Comparison of ENCODE assay signal across 17 cellular contexts in the genomic region with DNA sequence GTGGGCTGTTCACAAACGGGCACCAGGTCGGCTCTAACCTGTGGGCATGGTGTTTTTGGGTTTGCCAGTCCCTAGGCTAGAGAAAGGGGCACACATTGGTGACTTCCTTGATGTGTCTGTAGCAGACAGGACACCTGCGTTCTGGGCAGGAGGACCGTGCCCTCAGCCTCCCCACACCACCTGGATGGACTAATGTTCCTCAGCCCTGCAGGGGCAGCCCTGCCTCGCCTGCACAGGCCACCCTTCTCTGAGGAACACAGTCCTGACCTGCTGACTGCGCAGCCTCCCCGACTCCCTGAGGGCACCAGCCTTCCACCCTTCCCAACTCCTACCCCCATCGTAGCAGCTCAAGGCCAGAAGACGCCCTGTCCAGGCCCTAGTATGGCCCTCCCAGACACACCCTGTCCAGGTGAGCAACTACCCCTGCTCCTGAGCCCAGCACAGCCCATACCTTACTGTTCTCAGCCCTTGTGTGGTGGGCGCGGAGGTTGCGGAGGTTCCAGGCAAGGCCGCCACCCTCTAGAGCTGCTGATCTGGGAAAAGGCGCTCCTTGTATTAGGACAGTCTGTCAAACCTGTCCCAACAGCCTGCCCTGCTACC.
"Had no signal": no experiment of that assay in that cellular context is flagged by ENCODE, and none has a peak within 500 bp of the region (broad histone marks: within the 10 kb centered on the region; RNA-seq: fewer than 3 reads in every experiment).

No MANE protein-coding gene starts in this region.

- H3K27ac ChIP-seq: tibial nerve, WERI-Rb-1 had no signal

- H3K27me3 Mint-ChIP-seq: activated naive CD4-positive, alpha-beta T cell treated with anti-CD3 and anti-CD28 coated beads, Interleukin-2, amount 50 U/mL, for 24 hours; central memory CD8-positive, alpha-beta T cell; T-cell had no signal

- H3K27me3 ChIP-seq: tibial nerve had no signal

- H3K4me3 ChIP-seq: tibial nerve had no signal

- ATAC-seq: activated CD8-positive, alpha-beta T cell treated with anti-CD3 and anti-CD28 coated beads, Interleukin-2, amount 10 ng/mL, durations not matched to agents 7 days and 5 days; T-cell had no signal

- H3K4me3 Mint-ChIP-seq: activated CD8-positive, alpha-beta T cell treated with anti-CD3 and anti-CD28 coated beads, Interleukin-2, amount 10 ng/mL, durations not matched to agents 7 days and 5 days; activated naive CD4-positive, alpha-beta T cell treated with anti-CD3 and anti-CD28 coated beads, Interleukin-2, amount 50 U/mL, for 24 hours; brain; central memory CD8-positive, alpha-beta T cell; immature natural killer cell; nephron; T-cell had no signal

- H3K27ac Mint-ChIP-seq: activated CD8-positive, alpha-beta T cell treated with anti-CD3 and anti-CD28 coated beads, Interleukin-2, amount 10 ng/mL, durations not matched to agents 7 days and 5 days; activated naive CD4-positive, alpha-beta T cell treated with anti-CD3 and anti-CD28 coated beads, Interleukin-2, amount 50 U/mL, for 24 hours; brain; immature natural killer cell; nephron; T-cell had no signal

- DNase-seq: activated CD4-positive, alpha-beta T cell treated with anti-CD3 and anti-CD28 coated beads for 4 hours; activated CD8-positive, alpha-beta T cell treated with anti-CD3 and anti-CD28 coated beads, Interleukin-2, amount 10 ng/mL, durations not matched to agents 7 days and 5 days; activated effector memory CD4-positive, alpha-beta T cell treated with Interleukin-2 at 50 U/mL for 16 hours; amniotic stem cell; effector memory CD4-positive, alpha-beta T cell; erythroblast; glutamatergic neuron; immature natural killer cell; mesendoderm; stimulated activated CD4-positive, alpha-beta T cell treated with anti-CD3 and anti-CD28 coated beads, Interleukin-15, amount 100 ng/mL, for 24 hours; T-cell; WERI-Rb-1 had no signal

- H3K9me3 Mint-ChIP-seq: activated naive CD4-positive, alpha-beta T cell treated with anti-CD3 and anti-CD28 coated beads, Interleukin-2, amount 50 U/mL, for 24 hours; central memory CD8-positive, alpha-beta T cell; immature natural killer cell had no signal
